1 cellular context compared by ENCODE assay signal in the genomic region with DNA sequence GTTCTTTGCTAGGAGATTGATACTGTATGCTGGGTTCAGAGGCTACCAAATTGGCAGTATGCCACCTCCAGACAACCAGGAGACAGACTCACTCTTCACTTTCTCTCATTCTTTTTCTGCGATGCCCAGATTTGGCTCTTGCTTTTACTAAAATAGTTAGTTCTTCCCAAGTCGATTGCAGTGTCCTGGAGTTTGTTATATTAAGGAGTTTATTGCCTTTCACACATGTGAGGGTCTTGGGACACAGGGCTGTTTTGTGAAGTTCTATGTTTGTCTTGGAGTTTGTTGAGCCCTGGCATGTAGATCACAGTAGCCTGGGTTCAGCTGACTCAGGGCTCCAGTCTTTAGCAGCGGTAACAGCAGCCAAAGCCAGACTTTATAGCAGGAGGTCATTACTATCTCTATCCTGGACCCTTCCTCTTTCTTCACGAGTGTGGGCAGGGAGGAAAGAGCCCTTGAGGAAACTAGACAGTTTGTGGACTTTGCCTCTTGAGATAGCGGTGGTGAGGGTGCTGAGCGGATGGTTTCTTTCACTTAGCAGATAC.
TF ChIP-seq lines count a peak whose summit lies in the region.

No MANE protein-coding gene starts in this region.

TF ChIP-seq in endothelial cell of umbilical vein, 7 proteins besides CTCF, POLR2A, EP300 and RAD21:
- TF ChIP-seq FOS (IDR thresholded peaks at IDR 0.05; ENCODE audit: borderline replicate concordance, insufficient read depth, low read length): no peak
- TF ChIP-seq EZH2 (IDR thresholded peaks at IDR 0.05; ENCODE audit: borderline replicate concordance, low read depth, low read length, severe bottlenecking): no peak
- no peak for TF ChIP-seq MYC (IDR thresholded peaks at IDR 0.05; ENCODE audit: low read depth, low read length)
- no peak for TF ChIP-seq POLR2AphosphoS5 (IDR thresholded peaks at IDR 0.05; ENCODE audit: insufficient read depth, low read depth, low read length)
- TF ChIP-seq JUN (IDR thresholded peaks at IDR 0.05; ENCODE audit: borderline replicate concordance, insufficient read depth, insufficient read length, low read depth): no peak
- TF ChIP-seq, protein P1, sequence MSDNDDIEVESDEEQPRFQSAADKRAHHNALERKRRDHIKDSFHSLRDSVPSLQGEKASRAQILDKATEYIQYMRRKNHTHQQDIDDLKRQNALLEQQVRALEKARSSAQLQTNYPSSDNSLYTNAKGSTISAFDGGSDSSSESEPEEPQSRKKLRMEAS (IDR thresholded peaks at IDR 0.05; ENCODE audit: insufficient read depth, insufficient read length): no peak
- TF ChIP-seq GATA2 (IDR thresholded peaks at IDR 0.05; ENCODE audit: insufficient read depth, insufficient read length, low read depth, low read length): no peak
